1 cellular context compared by ENCODE assay signal in genomic region chr10:63346015-63346441, GRCh38.
A peak's percentile ranks its signal among the peaks of the same experiment; 100 is the strongest.
TF ChIP-seq lines count a peak whose summit lies in the region.

No MANE protein-coding gene starts in this region.

TF ChIP-seq in endothelial cell of umbilical vein, 7 proteins besides CTCF, POLR2A, EP300 and RAD21:
- TF ChIP-seq GATA2 (IDR thresholded peaks at IDR 0.05; ENCODE audit: insufficient read depth, insufficient read length, low read depth, low read length), result peak; percentile 55
- no peak for TF ChIP-seq POLR2AphosphoS5 (IDR thresholded peaks at IDR 0.05; ENCODE audit: insufficient read depth, low read depth, low read length)
- TF ChIP-seq FOS (IDR thresholded peaks at IDR 0.05; ENCODE audit: borderline replicate concordance, insufficient read depth, low read length), result peak; percentile 35
- TF ChIP-seq MYC (IDR thresholded peaks at IDR 0.05; ENCODE audit: low read depth, low read length), result no peak
TF ChIP-seq in endothelial cell of umbilical vein: peak in this region for 2.
